In the genomic region with DNA sequence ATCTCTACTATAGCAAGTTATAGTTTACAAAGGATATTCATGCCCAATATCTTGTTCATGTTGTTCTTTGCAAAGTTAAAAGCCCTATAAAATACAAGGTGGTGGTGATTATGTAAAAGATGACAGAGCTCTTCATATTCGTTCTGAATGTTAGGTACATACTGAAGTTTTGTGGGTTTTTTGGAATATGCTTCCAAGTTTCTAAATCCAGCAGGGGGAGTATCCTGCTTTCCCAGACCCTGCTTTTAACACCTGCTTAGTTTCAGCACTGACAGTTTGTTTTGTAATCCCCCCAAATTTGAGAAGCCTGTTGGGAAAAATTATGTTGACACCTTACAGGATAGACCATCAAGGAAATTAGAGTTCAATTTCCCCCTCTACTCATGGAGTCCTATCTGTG, we compare ENCODE assay signal across 15 cellular contexts.
DNase-seq lines count a peak whose midpoint lies in the region; TF ChIP-seq lines count a peak whose summit lies in the region.
"Had no signal": no experiment of that assay in that cellular context is flagged by ENCODE, and none has a peak within 500 bp of the region (broad histone marks: within the 10 kb centered on the region; RNA-seq: fewer than 3 reads in every experiment).

No MANE protein-coding gene starts in this region.

- H3F3A ChIP-seq in neural progenitor cell (ENCODE audit: low read depth) = no peaks in the 10 kb centered on the region

- peak; percentile 19; the same call in 1 of the 2 replicates for TF ChIP-seq CTCF in C4-2B (conservative IDR thresholded peaks at IDR 0.05)
- TF ChIP-seq CTCF in HFFc6 (IDR thresholded peaks at IDR 0.05) = peak; percentile 15; the same call in 1 of the 2 replicates
- peak; percentile 18 for TF ChIP-seq CTCF in astrocyte of the cerebellum (IDR thresholded peaks at IDR 0.05; ENCODE audit: low read depth, low read length, missing control alignments)
- TF ChIP-seq CTCF in neural progenitor cell (IDR thresholded peaks at IDR 0.05) = peak; percentile 38

- no peaks in the 10 kb centered on the region for H3K79me2 ChIP-seq in neural progenitor cell (ENCODE audit: low read depth)

- no peak overlapping the region for H3K9ac ChIP-seq in neural progenitor cell

- H3K4me3 ChIP-seq in astrocyte of the cerebellum (ENCODE audit: low read depth, low read length) (no peak overlapping the region), neural progenitor cell (no peak overlapping the region)
- H3K4me3 ChIP-seq: PC-9 had no signal

- DNase-seq in HFFc6 (no peak), astrocyte of the cerebellum (ENCODE audit: low read depth) (no peak), neural progenitor cell (ENCODE audit: low spot score) (no peak), NCI-H510A (lab: John Stamatoyannopoulos, UW) (no peak)
- no peak for DNase-seq in activated naive CD4-positive, alpha-beta T cell treated with anti-CD3 and anti-CD28 coated beads, Interleukin-2, amount 10 ng/mL, durations not matched to agents 7 days and 5 days
- DNase-seq in activated T-cell treated with anti-CD3 and anti-CD28 coated beads, Interleukin-2, amount 50 U/mL, for 24 hours = no peak
- DNase-seq: Calu3; CD4-positive, alpha-beta memory T cell; DMS79; NCI-H1105; NCI-H2081 treated with DMSO at 0.1 percent for 48 hours; NCI-H510A treated with DMSO at 0.1 percent for 48 hours; NCI-H774; PC-9 had no signal

- H3K27ac Mint-ChIP-seq in HFFc6 (no peak overlapping the region), neural progenitor cell (no peak overlapping the region)
- H3K27ac Mint-ChIP-seq in activated naive CD4-positive, alpha-beta T cell treated with anti-CD3 and anti-CD28 coated beads, Interleukin-2, amount 10 ng/mL, durations not matched to agents 7 days and 5 days = no peak overlapping the region
- H3K27ac Mint-ChIP-seq in activated T-cell treated with anti-CD3 and anti-CD28 coated beads, Interleukin-2, amount 50 U/mL, for 24 hours = no peak overlapping the region
- H3K27ac Mint-ChIP-seq: CD4-positive, alpha-beta memory T cell had no signal

- H3K27me3 ChIP-seq in neural progenitor cell = no peaks in the 10 kb centered on the region

- no peaks in the 10 kb centered on the region for H3K9me3 ChIP-seq in neural progenitor cell (ENCODE audit: low read depth)

- H3K36me3 ChIP-seq in neural progenitor cell = no peaks in the 10 kb centered on the region

- no peaks in the 10 kb centered on the region; the same call in 1 of the 2 replicates for H3K9me3 Mint-ChIP-seq in HFFc6
- H3K9me3 Mint-ChIP-seq in neural progenitor cell = no peaks in the 10 kb centered on the region
- peaks cover 4% of the 10 kb centered on the region for H3K9me3 Mint-ChIP-seq in activated naive CD4-positive, alpha-beta T cell treated with anti-CD3 and anti-CD28 coated beads, Interleukin-2, amount 10 ng/mL, durations not matched to agents 7 days and 5 days
- peaks cover 9% of the 10 kb centered on the region for H3K9me3 Mint-ChIP-seq in activated T-cell treated with anti-CD3 and anti-CD28 coated beads, Interleukin-2, amount 50 U/mL, for 24 hours

- H3K27ac ChIP-seq in C4-2B (no peak overlapping the region), neural progenitor cell (no peak overlapping the region)
- H3K27ac ChIP-seq: PC-9 had no signal

- no peaks in the 10 kb centered on the region for H4K20me1 ChIP-seq in neural progenitor cell (ENCODE audit: low read depth)

- H3K27me3 Mint-ChIP-seq in HFFc6 (ENCODE audit: insufficient read depth) (peaks cover 4% of the 10 kb centered on the region; the same call in 1 of the 2 replicates), neural progenitor cell (ENCODE audit: insufficient read depth, low read depth) (no peaks in the 10 kb centered on the region)
- no peaks in the 10 kb centered on the region for H3K27me3 Mint-ChIP-seq in activated naive CD4-positive, alpha-beta T cell treated with anti-CD3 and anti-CD28 coated beads, Interleukin-2, amount 10 ng/mL, durations not matched to agents 7 days and 5 days
- no peaks in the 10 kb centered on the region for H3K27me3 Mint-ChIP-seq in activated T-cell treated with anti-CD3 and anti-CD28 coated beads, Interleukin-2, amount 50 U/mL, for 24 hours
- H3K27me3 Mint-ChIP-seq: CD4-positive, alpha-beta memory T cell had no signal

- H3K4me1 ChIP-seq in neural progenitor cell = no peaks in the 10 kb centered on the region

- H3K4me3 Mint-ChIP-seq in HFFc6 = no peak overlapping the region
- H3K4me3 Mint-ChIP-seq in neural progenitor cell = no peak overlapping the region
- H3K4me3 Mint-ChIP-seq in activated naive CD4-positive, alpha-beta T cell treated with anti-CD3 and anti-CD28 coated beads, Interleukin-2, amount 10 ng/mL, durations not matched to agents 7 days and 5 days = no peak overlapping the region
- no peak overlapping the region for H3K4me3 Mint-ChIP-seq in activated T-cell treated with anti-CD3 and anti-CD28 coated beads, Interleukin-2, amount 50 U/mL, for 24 hours
- H3K4me3 Mint-ChIP-seq: CD4-positive, alpha-beta memory T cell had no signal

- in situ Hi-C loops in astrocyte of the cerebellum (cut with HindIII; ENCODE audit: low sequenced_read_pairs) = no loop called here

- no peak overlapping the region for H3K4me2 ChIP-seq in neural progenitor cell
- H3K4me2 ChIP-seq: PC-9 had no signal

- CTCF ChIA-PET in activated naive CD4-positive, alpha-beta T cell treated with anti-CD3 and anti-CD28 coated beads, Interleukin-2, amount 10 ng/mL, durations not matched to agents 7 days and 5 days (lab: Charles Lee) = no interaction called here

- H3K4me1 Mint-ChIP-seq in HFFc6 (ENCODE audit: low read depth) (no peaks in the 10 kb centered on the region), neural progenitor cell (no peaks in the 10 kb centered on the region)
- H3K4me1 Mint-ChIP-seq in activated naive CD4-positive, alpha-beta T cell treated with anti-CD3 and anti-CD28 coated beads, Interleukin-2, amount 10 ng/mL, durations not matched to agents 7 days and 5 days = no peaks in the 10 kb centered on the region
- H3K4me1 Mint-ChIP-seq in activated T-cell treated with anti-CD3 and anti-CD28 coated beads, Interleukin-2, amount 50 U/mL, for 24 hours (ENCODE audit: low read depth) = no peaks in the 10 kb centered on the region
- H3K4me1 Mint-ChIP-seq: CD4-positive, alpha-beta memory T cell had no signal

- no peak overlapping the region for H2AFZ ChIP-seq in neural progenitor cell (replicated peaks)
- H2AFZ ChIP-seq: PC-9 had no signal

- H3K36me3 Mint-ChIP-seq in HFFc6 (ENCODE audit: low read depth) = no peaks in the 10 kb centered on the region
- H3K36me3 Mint-ChIP-seq in neural progenitor cell = no peaks in the 10 kb centered on the region
- H3K36me3 Mint-ChIP-seq in activated naive CD4-positive, alpha-beta T cell treated with anti-CD3 and anti-CD28 coated beads, Interleukin-2, amount 10 ng/mL, durations not matched to agents 7 days and 5 days = no peaks in the 10 kb centered on the region
- H3K36me3 Mint-ChIP-seq in activated T-cell treated with anti-CD3 and anti-CD28 coated beads, Interleukin-2, amount 50 U/mL, for 24 hours (ENCODE audit: low read depth) = no peaks in the 10 kb centered on the region
- H3K36me3 Mint-ChIP-seq: CD4-positive, alpha-beta memory T cell had no signal
